ENCODE assay signal across 38 cellular contexts in genomic region chrX:154495472-154495922, GRCh38. TPM values are rescaled to one million over a fixed set of nuclear protein-coding genes. Genes with fewer than 3 reads are reported as not detected.
"Had no signal": no experiment of that assay in that cellular context is flagged by ENCODE, and none has a peak within 500 bp of the region (broad histone marks: within the 10 kb centered on the region; RNA-seq: fewer than 3 reads in every experiment).

No MANE protein-coding gene starts in this region.

- H3K27me3 ChIP-seq: adrenal gland, Peyer's patch had no signal

- H3K4me1 ChIP-seq: adrenal gland, Peyer's patch had no signal

- H3K36me3 ChIP-seq: adrenal gland, Peyer's patch had no signal

- H3K9me3 ChIP-seq: adrenal gland, Peyer's patch had no signal

- H3K4me3 ChIP-seq: adrenal gland, Peyer's patch had no signal

- DNase-seq: activated B cell treated with CpG ODN at 0.5 μM for 24 hours; activated CD4-positive, alpha-beta memory T cell treated with anti-CD3 and anti-CD28 coated beads for 36 hours; activated CD4-positive, alpha-beta T cell treated with anti-CD3 and anti-CD28 coated beads for 4 hours; activated CD4-positive, alpha-beta T cell treated with anti-CD3 and anti-CD28 coated beads, Interleukin-2, amount 50 U/mL, for 1 hour; activated CD4-positive, CD25-positive, alpha-beta regulatory T cell treated with anti-CD3 and anti-CD28 coated beads, Interleukin-2, amount 50 U/mL, for 72 hours; activated CD8-positive, alpha-beta memory T cell treated with anti-CD3 and anti-CD28 coated beads, Interleukin-2, amount 50 U/mL, for 4 hours; activated gamma-delta T cell treated with Interleukin-2 at 50 U/mL for 16 hours; activated naive CD4-positive, alpha-beta T cell treated with anti-CD3 and anti-CD28 coated beads for 36 hours; activated T-cell treated with anti-CD3 and anti-CD28 coated beads for 4 hours; activated T-cell treated with anti-CD3 and anti-CD28 coated beads, Interleukin-2, amount 50 U/mL, for 4 hours; adrenal gland; caudate nucleus; cerebellar nuclear complex; KG1; MM.1S; MV-4-11; NCI-H1092; NCI-H1417 treated with DMSO at 0.1 percent for 48 hours; NCI-H187 treated with DMSO at 0.1 percent for 48 hours; NCI-H2081; NCI-H2171 treated with DMSO at 0.1 percent for 48 hours; NCI-H2227 treated with DMSO at 0.1 percent for 48 hours; NCI-H446; NCI-H510A treated with DMSO at 0.1 percent for 48 hours; NCI-H526 treated with DMSO at 0.1 percent for 48 hours; NCI-H774; PC-3; Peyer's patch; SIG-M5; T-helper 1 cell; T-helper 2 cell; T-helper 9 cell had no signal

- H3K27ac ChIP-seq: adrenal gland, Peyer's patch, RWPE1, VCaP had no signal

- ATAC-seq: activated naive CD4-positive, alpha-beta T cell treated with anti-CD3 and anti-CD28 coated beads, Interleukin-2, amount 50 U/mL, for 72 hours; activated T-cell treated with anti-CD3 and anti-CD28 coated beads, Interleukin-2, amount 50 U/mL, for 4 hours; PC-3; Right ventricle myocardium inferior; SK-N-SH treated with all-trans-retinoic acid at 6 μM for 48 hours had no signal

RNA-seq across cellular contexts. Expression of gene PLXNA3, which starts 37.4 kb away (rescaled TPM):
- total RNA-seq: SK-MEL-5 had no signal
